Comparison of ENCODE assay signal across 1 cellular context in genomic region chr1:32742956-32743355, GRCh38.
TF ChIP-seq lines count a peak whose summit lies in the region.

No MANE protein-coding gene starts in this region.

TF ChIP-seq in HEK293, 187 proteins besides CTCF, POLR2A, EP300 and RAD21 (continued from another document):
- TF ChIP-seq ZNF692 (tag by site-specific recombination; IDR thresholded peaks at IDR 0.05) (peak; percentile 68; the same call in 1 of the 2 replicates), ZFP3 (tag by site-specific recombination; IDR thresholded peaks at IDR 0.05; ENCODE audit: low read depth) (no peak), ZSCAN30 (tag by site-specific recombination; IDR thresholded peaks at IDR 0.05) (no peak), ZSCAN16 (tag by site-specific recombination; IDR thresholded peaks at IDR 0.05) (no peak), TCF7L2 (IDR thresholded peaks at IDR 0.05; ENCODE audit: borderline replicate concordance, low read depth, low read length) (no peak), ZNF391 (tag by site-specific recombination; IDR thresholded peaks at IDR 0.05; ENCODE audit: borderline replicate concordance, low read depth) (no peak), ZNF514 (tag by site-specific recombination; IDR thresholded peaks at IDR 0.05) (no peak), ZSCAN5A (tag by site-specific recombination; IDR thresholded peaks at IDR 0.05) (no peak), EGR2 (tag by site-specific recombination; IDR thresholded peaks at IDR 0.05; ENCODE audit: low read depth) (no peak), ZNF184 (tag by site-specific recombination; IDR thresholded peaks at IDR 0.05) (no peak), ZNF121 (tag by site-specific recombination; IDR thresholded peaks at IDR 0.05) (no peak)
